Comparison of ENCODE assay signal across 14 cellular contexts in the genomic region with DNA sequence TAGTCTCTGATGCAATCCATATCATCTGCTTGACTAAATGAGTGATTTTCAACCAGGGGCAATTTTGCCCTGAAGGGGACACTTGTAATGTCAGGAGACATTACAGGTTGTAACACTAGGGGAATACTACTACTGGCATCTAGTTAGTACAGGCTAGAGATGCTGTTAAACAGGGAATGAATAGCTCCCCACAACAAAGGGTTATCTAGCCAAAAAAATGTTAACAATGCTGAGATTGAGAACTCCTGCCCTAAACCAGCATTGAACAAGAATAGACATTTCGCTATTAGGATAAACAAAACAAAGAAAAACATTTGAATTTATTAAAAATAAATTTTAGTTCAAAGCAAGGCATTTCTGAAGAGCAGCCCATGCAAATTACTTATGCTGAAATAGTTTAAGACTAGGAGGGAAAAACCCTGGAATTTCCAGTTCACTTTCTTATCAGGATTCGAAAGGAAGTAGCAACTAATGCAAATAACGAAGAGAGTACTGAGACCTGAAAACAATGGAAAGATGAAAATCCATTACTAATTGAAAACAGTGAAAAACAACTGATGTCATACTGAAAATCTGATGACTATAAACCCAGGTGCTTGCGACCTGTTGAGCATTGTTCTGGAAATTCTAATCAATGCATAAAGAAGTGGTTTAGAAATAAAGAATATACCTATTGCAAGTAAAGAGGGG. TPM values are rescaled to one million over a fixed set of nuclear protein-coding genes. Genes with fewer than 3 reads are reported as not detected.
A peak's percentile ranks its signal among the peaks of the same experiment; 100 is the strongest.
DNase-seq lines count a peak whose midpoint lies in the region; TF ChIP-seq lines count a peak whose summit lies in the region.
"Had no signal": no experiment of that assay in that cellular context is flagged by ENCODE, and none has a peak within 500 bp of the region (broad histone marks: within the 10 kb centered on the region; RNA-seq: fewer than 3 reads in every experiment).

No MANE protein-coding gene starts in this region.

- DNase-seq in activated naive CD4-positive, alpha-beta T cell (lab: John Stamatoyannopoulos, UW), result no peak
- DNase-seq in activated T-helper 1 cell treated with anti-CD3 and anti-CD28 coated beads, Interleukin-12 subunit alpha, Interleukin-12 subunit beta, Interleukin-2, Interleukin-4 antibody, amounts not matched to agents 30 ng/mL and 10 ng/mL and 1 ng/mL, durations not matched to agents 14 hours and 24 hours and 36 hours (ENCODE audit: low spot score), result no peak
- DNase-seq in glomerular endothelial cell (ENCODE audit: extremely low read depth, low read depth, low spot score) (peak; percentile 68), type B pancreatic cell (ENCODE audit: extremely low spot score, unreplicated experiment) (no peak), posterior cingulate gyrus (no peak), germinal center (ENCODE audit: low spot score) (no peak)
- DNase-seq in activated CD4-positive, CD25-positive, alpha-beta regulatory T cell (lab: John Stamatoyannopoulos, UW), result no peak
- DNase-seq: COR-L47, MM.1S, NCI-H1930, NCI-H526 treated with DMSO at 0.1 percent for 48 hours, OCI-M1, upper lobe of right lung had no signal

- peaks cover 44% of the 10 kb centered on the region for H3K36me3 Mint-ChIP-seq in activated naive CD4-positive, alpha-beta T cell treated with anti-CD3 and anti-CD28 coated beads, Interleukin-2, amount 50 U/mL, for 24 hours
- H3K36me3 Mint-ChIP-seq in activated T-helper 1 cell treated with anti-CD3 and anti-CD28 coated beads, Interleukin-12 subunit alpha, Interleukin-12 subunit beta, Interleukin-2, Interleukin-4 antibody, amounts not matched to agents 30 ng/mL and 10 ng/mL and 1 ng/mL, durations not matched to agents 14 hours and 24 hours and 36 hours (ENCODE audit: low read depth), result peaks cover 67% of the 10 kb centered on the region
- peaks cover 42% of the 10 kb centered on the region for H3K36me3 Mint-ChIP-seq in type B pancreatic cell

- H3K9me3 Mint-ChIP-seq in activated naive CD4-positive, alpha-beta T cell treated with anti-CD3 and anti-CD28 coated beads, Interleukin-2, amount 50 U/mL, for 24 hours, result peaks cover 7% of the 10 kb centered on the region
- H3K9me3 Mint-ChIP-seq in activated T-helper 1 cell treated with anti-CD3 and anti-CD28 coated beads, Interleukin-12 subunit alpha, Interleukin-12 subunit beta, Interleukin-2, Interleukin-4 antibody, amounts not matched to agents 30 ng/mL and 10 ng/mL and 1 ng/mL, durations not matched to agents 14 hours and 24 hours and 36 hours, result no peaks in the 10 kb centered on the region
- no peaks in the 10 kb centered on the region for H3K9me3 Mint-ChIP-seq in type B pancreatic cell

- peaks cover 65% of the 10 kb centered on the region for H3K4me1 Mint-ChIP-seq in activated naive CD4-positive, alpha-beta T cell treated with anti-CD3 and anti-CD28 coated beads, Interleukin-2, amount 50 U/mL, for 24 hours
- peaks cover 72% of the 10 kb centered on the region for H3K4me1 Mint-ChIP-seq in activated T-helper 1 cell treated with anti-CD3 and anti-CD28 coated beads, Interleukin-12 subunit alpha, Interleukin-12 subunit beta, Interleukin-2, Interleukin-4 antibody, amounts not matched to agents 30 ng/mL and 10 ng/mL and 1 ng/mL, durations not matched to agents 14 hours and 24 hours and 36 hours (ENCODE audit: low read depth)
- H3K4me1 Mint-ChIP-seq in type B pancreatic cell (ENCODE audit: unreplicated experiment), result peaks cover 5% of the 10 kb centered on the region

- intact Hi-C loops in activated T-helper 1 cell treated with anti-CD3 and anti-CD28 coated beads, Interleukin-12 subunit alpha, Interleukin-12 subunit beta, Interleukin-2, Interleukin-4 antibody, amounts not matched to agents 30 ng/mL and 10 ng/mL and 1 ng/mL, durations not matched to agents 14 hours and 24 hours and 36 hours (cut with micrococcal nuclease), result no loop called here
- intact Hi-C loops in posterior cingulate gyrus (cut with DNase I), result no loop called here

- H3K27ac Mint-ChIP-seq in activated naive CD4-positive, alpha-beta T cell treated with anti-CD3 and anti-CD28 coated beads, Interleukin-2, amount 50 U/mL, for 24 hours, result peak overlapping the region; percentile 91
- peak overlapping the region; percentile 86 for H3K27ac Mint-ChIP-seq in activated T-helper 1 cell treated with anti-CD3 and anti-CD28 coated beads, Interleukin-12 subunit alpha, Interleukin-12 subunit beta, Interleukin-2, Interleukin-4 antibody, amounts not matched to agents 30 ng/mL and 10 ng/mL and 1 ng/mL, durations not matched to agents 14 hours and 24 hours and 36 hours
- peak overlapping the region; percentile 14 for H3K27ac Mint-ChIP-seq in type B pancreatic cell

- no peaks in the 10 kb centered on the region for H3K27me3 Mint-ChIP-seq in activated naive CD4-positive, alpha-beta T cell treated with anti-CD3 and anti-CD28 coated beads, Interleukin-2, amount 50 U/mL, for 24 hours
- no peaks in the 10 kb centered on the region for H3K27me3 Mint-ChIP-seq in activated T-helper 1 cell treated with anti-CD3 and anti-CD28 coated beads, Interleukin-12 subunit alpha, Interleukin-12 subunit beta, Interleukin-2, Interleukin-4 antibody, amounts not matched to agents 30 ng/mL and 10 ng/mL and 1 ng/mL, durations not matched to agents 14 hours and 24 hours and 36 hours (ENCODE audit: insufficient read depth)
- H3K27me3 Mint-ChIP-seq in type B pancreatic cell, result no peaks in the 10 kb centered on the region

- no peak for TF ChIP-seq CTCF in type B pancreatic cell (conservative IDR thresholded peaks at IDR 0.05)

- H3K4me3 Mint-ChIP-seq in activated naive CD4-positive, alpha-beta T cell treated with anti-CD3 and anti-CD28 coated beads, Interleukin-2, amount 50 U/mL, for 24 hours, result no peak overlapping the region
- peak overlapping the region; percentile 9 for H3K4me3 Mint-ChIP-seq in activated T-helper 1 cell treated with anti-CD3 and anti-CD28 coated beads, Interleukin-12 subunit alpha, Interleukin-12 subunit beta, Interleukin-2, Interleukin-4 antibody, amounts not matched to agents 30 ng/mL and 10 ng/mL and 1 ng/mL, durations not matched to agents 14 hours and 24 hours and 36 hours
- no peak overlapping the region for H3K4me3 Mint-ChIP-seq in type B pancreatic cell

RNA-seq across cellular contexts. Expression of a gene that starts 53.1 kb away (rescaled TPM):
- 168 and 170 TPM in 2 replicates for total RNA-seq in activated T-helper 1 cell treated with anti-CD3 and anti-CD28 coated beads, Interleukin-12 subunit alpha, Interleukin-12 subunit beta, Interleukin-2, Interleukin-4 antibody, amounts not matched to agents 30 ng/mL and 10 ng/mL and 1 ng/mL, durations not matched to agents 14 hours and 24 hours and 36 hours
- total RNA-seq in glomerular endothelial cell (56.4 and 70.9 TPM in 2 replicates), type B pancreatic cell (ENCODE audit: low replicate concordance) (49.2 and 66.9 TPM in 2 replicates)

Comparison
In these comparisons a context has a peak if more than half of its experiments do, and no peak if none do; other contexts are left out.
1. H3K27ac Mint-ChIP-seq: peak in every context shown above with its lines; median percentile 91 in activated naive CD4-positive, alpha-beta T cell treated with anti-CD3 and anti-CD28 coated beads, Interleukin-2, amount 50 U/mL, for 24 hours; 86 in activated T-helper 1 cell treated with anti-CD3 and anti-CD28 coated beads, Interleukin-12 subunit alpha, Interleukin-12 subunit beta, Interleukin-2, Interleukin-4 antibody, amounts not matched to agents 30 ng/mL and 10 ng/mL and 1 ng/mL, durations not matched to agents 14 hours and 24 hours and 36 hours; 14 in type B pancreatic cell.